8 cellular contexts compared by ENCODE assay signal in genomic region chr1:153510984-153511410, GRCh38. TPM values are rescaled to one million over a fixed set of nuclear protein-coding genes. Genes with fewer than 3 reads are reported as not detected.
DNase-seq lines count a peak whose midpoint lies in the region; ATAC-seq and TF ChIP-seq lines count a peak whose summit lies in the region.

No MANE protein-coding gene starts in this region.

- H3K27ac ChIP-seq in PC-9 (no peak overlapping the region), esophagus squamous epithelium (peak overlapping the region in 1 of 4 donors; percentile 0)

- intact Hi-C loops in PC-9 (cut with micrococcal nuclease; ENCODE audit: unreplicated experiment) = loop anchor here (1.0 to 10.0 kb wide), 7 partner anchors 57 to 476 kb away; partner anchors contain the start of genes ILF2, RAB13 and S100A13
- intact Hi-C loops in esophagus squamous epithelium (cut with DNase I) = loop anchor here (10.0 kb wide), 1 partner anchor 54 kb away; the partner anchor contains the start of gene S100A2

- BruUV-seq in PC-9 (replicated peaks; lab: Mats Ljungman, UMichigan) = no TSS peak

- ATAC-seq in GM18907 (IDR thresholded peaks at IDR 0.05; ENCODE audit: unreplicated experiment) = no peak

- H3K4me2 ChIP-seq in PC-9 = peak overlapping the region; percentile 17; the same call in 1 of the 2 replicates

- DNase-seq in DMS53 (lab: John Stamatoyannopoulos, UW) = peak; percentile 88
- DNase-seq in Jurkat, Clone E6-1 (ENCODE audit: low read depth, low spot score) = peak; percentile 43
- peak; percentile 52 to 82 for DNase-seq in PC-9
- peak; percentile 74 for DNase-seq in activated T-cell treated with anti-CD3 and anti-CD28 coated beads for 48 hours (ENCODE audit: low read depth)
- no peak for DNase-seq in esophagus squamous epithelium (lab: John Stamatoyannopoulos, UW)
- DNase-seq in nephron progenitor cell = peak; percentile 90

- no peak for TF ChIP-seq POLR2A in esophagus squamous epithelium (IDR thresholded peaks at IDR 0.05)

- no peak overlapping the region for H3K27ac Mint-ChIP-seq in nephron progenitor cell
- peak overlapping the region; percentile 90 for H3K27ac Mint-ChIP-seq in stimulated activated naive CD8-positive, alpha-beta T cell treated with anti-CD3 and anti-CD28 coated beads, Interleukin-15, Interleukin-2, amounts not matched to agents 100 ng/mL and 50 ng/mL, for 24 hours

- POLR2A ChIA-PET in PC-9 (lab: Charles Lee; ENCODE audit: unreplicated experiment) = no interaction called here

- WGBS in esophagus squamous epithelium, 2 donors = 0% methylated on average over 1 to 4 of the region's 7 CpGs

- H3K9me3 ChIP-seq in PC-9 (ENCODE audit: insufficient read depth, low read depth) = no peaks in the 10 kb centered on the region
- H3K9me3 ChIP-seq in esophagus squamous epithelium = no peaks in the 10 kb centered on the region

- peak overlapping the region; percentile 63; the same call in 1 of the 2 replicates for H2AFZ ChIP-seq in PC-9

- TF ChIP-seq CTCF in PC-9 (conservative IDR thresholded peaks at IDR 0.05) = peak; percentile 96
- peak; percentile 74 to 94 (median 88) for TF ChIP-seq CTCF in esophagus squamous epithelium (IDR thresholded peaks at IDR 0.05)
- peak; percentile 95 for TF ChIP-seq CTCF in nephron progenitor cell (IDR thresholded peaks at IDR 0.05)

- peaks cover 24% of the 10 kb centered on the region for H3F3A ChIP-seq in PC-9 (ENCODE audit: insufficient read depth, low read depth)

- H3K4me3 Mint-ChIP-seq in nephron progenitor cell = no peak overlapping the region
- no peak overlapping the region for H3K4me3 Mint-ChIP-seq in stimulated activated naive CD8-positive, alpha-beta T cell treated with anti-CD3 and anti-CD28 coated beads, Interleukin-15, Interleukin-2, amounts not matched to agents 100 ng/mL and 50 ng/mL, for 24 hours

- no peaks in the 10 kb centered on the region for H3K9me2 ChIP-seq in PC-9 (ENCODE audit: insufficient read depth)

- H4K20me1 ChIP-seq in PC-9 (ENCODE audit: insufficient read depth) = no peaks in the 10 kb centered on the region

- no peak overlapping the region for H3K4me3 ChIP-seq in Jurkat, Clone E6-1 (ENCODE audit: low read length)
- H3K4me3 ChIP-seq in PC-9 (no peak overlapping the region), esophagus squamous epithelium (no peak overlapping the region)

- H3K27me3 ChIP-seq in PC-9 (ENCODE audit: insufficient read depth, low read depth) (no peaks in the 10 kb centered on the region), esophagus squamous epithelium (no peaks in the 10 kb centered on the region)

- H3K36me3 ChIP-seq in PC-9 (ENCODE audit: low read depth) (no peaks in the 10 kb centered on the region), esophagus squamous epithelium (no peaks in the 10 kb centered on the region)

- H3K4me1 Mint-ChIP-seq in nephron progenitor cell = peaks cover 30% of the 10 kb centered on the region
- H3K4me1 Mint-ChIP-seq in stimulated activated naive CD8-positive, alpha-beta T cell treated with anti-CD3 and anti-CD28 coated beads, Interleukin-15, Interleukin-2, amounts not matched to agents 100 ng/mL and 50 ng/mL, for 24 hours (ENCODE audit: low read depth) = peaks cover 9% of the 10 kb centered on the region

- no peaks in the 10 kb centered on the region for H3K79me2 ChIP-seq in PC-9 (ENCODE audit: low read depth)

- peaks cover 13% of the 10 kb centered on the region for H3K27me3 Mint-ChIP-seq in nephron progenitor cell (ENCODE audit: low read depth, poor library complexity)
- H3K27me3 Mint-ChIP-seq in stimulated activated naive CD8-positive, alpha-beta T cell treated with anti-CD3 and anti-CD28 coated beads, Interleukin-15, Interleukin-2, amounts not matched to agents 100 ng/mL and 50 ng/mL, for 24 hours = no peaks in the 10 kb centered on the region

- CTCF ChIA-PET in PC-9 (lab: Charles Lee) = interaction anchor here (0.6 to 1.3 kb wide), 7 partner anchors 35 to 296 kb away, joined by 3 to 13 read pairs (median 4); partner anchors contain the start of genes S100A16 and S100A4

- peaks cover 51% of the 10 kb centered on the region for H3K4me1 ChIP-seq in PC-9 (replicated peaks; ENCODE audit: insufficient read depth)
- peaks cover 31 to 60% (median 31%) of the 10 kb centered on the region in 3 donors for H3K4me1 ChIP-seq in esophagus squamous epithelium

- no peaks in the 10 kb centered on the region for H3K9me3 Mint-ChIP-seq in nephron progenitor cell
- H3K9me3 Mint-ChIP-seq in stimulated activated naive CD8-positive, alpha-beta T cell treated with anti-CD3 and anti-CD28 coated beads, Interleukin-15, Interleukin-2, amounts not matched to agents 100 ng/mL and 50 ng/mL, for 24 hours = no peaks in the 10 kb centered on the region

- no peaks in the 10 kb centered on the region for H3K36me3 Mint-ChIP-seq in nephron progenitor cell (ENCODE audit: low read depth)
- no peaks in the 10 kb centered on the region for H3K36me3 Mint-ChIP-seq in stimulated activated naive CD8-positive, alpha-beta T cell treated with anti-CD3 and anti-CD28 coated beads, Interleukin-15, Interleukin-2, amounts not matched to agents 100 ng/mL and 50 ng/mL, for 24 hours (ENCODE audit: low read depth)

RNA-seq across cellular contexts. Expression of gene S100A6, which starts 24.8 kb away (rescaled TPM):
- polyA plus RNA-seq in Jurkat, Clone E6-1 (2012; ENCODE audit: insufficient read depth, insufficient read length) = not detected
- total RNA-seq in PC-9 (2021) = 873 and 994 TPM in 2 replicates
- 100 to 1,000 TPM; 270 to 943 (median 394) TPM for total RNA-seq in esophagus squamous epithelium

RNA-seq across cellular contexts. Expression of gene S100A5, which starts 29.7 kb away (rescaled TPM):
- 1.8 TPM for polyA plus RNA-seq in Jurkat, Clone E6-1 (2012; ENCODE audit: insufficient read depth, insufficient read length)
- total RNA-seq in PC-9 (2021) (7.2 and 11.1 TPM in 2 replicates), esophagus squamous epithelium (not detected)

RNA-seq across cellular contexts. Expression of gene S100A4, which starts 34.6 kb away (rescaled TPM):
- polyA plus RNA-seq in Jurkat, Clone E6-1 (2012; ENCODE audit: insufficient read depth, insufficient read length) = 41.9 TPM
- total RNA-seq in PC-9 (2021) (303 and 346 TPM in 2 replicates), esophagus squamous epithelium (100 to 1,000 TPM in 2 of 4 donors, 10 to 100 TPM in 2; 58.6 to 205 (median 122) TPM)

RNA-seq across cellular contexts. Expression of gene S100A3, which starts 38.1 kb away (rescaled TPM):
- polyA plus RNA-seq in Jurkat, Clone E6-1 (2012; ENCODE audit: insufficient read depth, insufficient read length) = not detected
- 1.5 and 2.4 TPM in 2 replicates for total RNA-seq in PC-9 (2021)
- total RNA-seq in esophagus squamous epithelium = 10 to 100 TPM in 1 of 4 donors, 1 to 10 TPM in 3; 1.2 to 16.5 (median 9.2) TPM

RNA-seq across cellular contexts. Expression of gene S100A7, which starts 50.5 kb away (rescaled TPM):
- polyA plus RNA-seq in Jurkat, Clone E6-1 (2012; ENCODE audit: insufficient read depth, insufficient read length) = not detected
- total RNA-seq in PC-9 (2021) = not detected in 2 replicates
- total RNA-seq in esophagus squamous epithelium = 1,000 to 10,000 TPM in 2 of 4 donors, 100 to 1,000 TPM in 1, 1 to 10 TPM in 1; 8.8 to 9,163 (median 3,171) TPM
